8 cellular contexts compared by ENCODE assay signal in the genomic region with DNA sequence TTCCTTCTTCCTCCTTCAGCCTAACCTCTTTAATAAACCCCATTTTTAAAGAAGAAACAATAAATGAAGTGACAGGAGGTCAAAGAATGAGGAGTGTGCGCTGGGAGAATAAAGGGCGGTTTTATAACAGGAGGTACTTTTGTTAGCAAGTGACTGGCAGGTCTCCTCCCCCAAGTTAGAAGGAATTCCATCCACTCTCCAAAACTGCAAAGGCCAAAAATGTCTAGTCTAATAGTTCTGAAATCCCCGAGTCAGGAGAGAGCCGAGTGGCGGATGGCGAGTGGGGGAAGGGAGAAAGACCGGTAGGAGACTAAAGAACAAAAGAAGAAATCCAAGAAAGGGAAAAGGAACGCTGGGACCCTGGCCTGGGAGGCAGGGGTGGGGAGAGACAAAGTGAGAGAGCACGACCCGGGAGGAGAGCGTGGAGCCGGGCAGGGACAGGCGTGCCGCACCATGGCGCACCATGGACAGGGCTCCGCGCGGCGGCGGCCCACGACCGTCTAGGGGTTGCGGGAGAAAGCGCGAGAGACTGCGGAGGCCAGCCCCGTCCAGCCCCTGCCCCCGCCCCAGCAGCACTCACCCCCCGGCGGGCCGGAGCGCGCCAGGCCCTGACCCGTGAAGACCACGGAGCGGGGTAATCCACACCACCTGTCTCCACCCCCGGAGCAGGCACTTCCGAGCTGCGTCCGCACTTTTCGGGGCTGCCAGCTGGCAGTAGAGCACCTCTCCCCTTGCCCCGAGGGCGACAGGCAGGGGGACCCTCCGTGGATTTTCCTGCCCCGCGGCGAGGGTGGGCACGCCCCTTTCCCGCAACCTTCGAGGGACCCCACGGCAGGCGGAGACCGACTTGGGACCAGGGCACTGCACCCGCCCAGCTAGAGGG. TPM values are rescaled to one million over a fixed set of nuclear protein-coding genes. Genes with fewer than 3 reads are reported as not detected.
DNase-seq lines count a peak whose midpoint lies in the region; ATAC-seq and TF ChIP-seq lines count a peak whose summit lies in the region.

No MANE protein-coding gene starts in this region.

- H3K4me3 ChIP-seq in BLaER1 = peak overlapping the region; percentile 75
- peak overlapping the region; percentile 99 for H3K4me3 ChIP-seq in IMR-90 (ENCODE audit: insufficient read depth, low read depth, low read length)
- H3K4me3 ChIP-seq in coronary artery = peak overlapping the region; percentile 93
- H3K4me3 ChIP-seq in right lobe of liver = peak overlapping the region; percentile 74 to 85 (median 81)

- intact Hi-C loops in IMR-90 (cut with micrococcal nuclease) (loop anchor here (5.0 to 10.0 kb wide), 4 partner anchors 63 to 1010 kb away; no protein-coding TSS in a partner anchor), right lobe of liver (cut with DNase I) (loop anchor here in 1 of 2 donors (10.0 kb wide), 1 partner anchor 160 kb away; no protein-coding TSS in a partner anchor)

- H3K4ac ChIP-seq in IMR-90 (ENCODE audit: low read depth, low read length) = no peak overlapping the region; the same call in 1 of the 2 replicates

- ATAC-seq in IMR-90 (ENCODE audit: low read depth) (peak; percentile 30), right lobe of liver (peak; percentile 57 to 66 (median 60)), HG03521 (IDR thresholded peaks at IDR 0.05; ENCODE audit: unreplicated experiment) (no peak), GM21529 (IDR thresholded peaks at IDR 0.05; ENCODE audit: unreplicated experiment) (no peak)

- no peak overlapping the region for H3K56ac ChIP-seq in IMR-90 (ENCODE audit: extremely low read depth, insufficient read depth, low read length)

- in situ Hi-C loops in IMR-90 (cut with MboI; ENCODE audit: low sequenced_read_pairs) = no loop called here

- H3K9ac ChIP-seq in BLaER1 (peak overlapping the region; percentile 48; the same call in 1 of the 2 replicates), IMR-90 (ENCODE audit: low read depth, low read length) (peak overlapping the region; percentile 49; the same call in 1 of the 2 replicates)

- peak overlapping the region; percentile 76 for H2AK9ac ChIP-seq in IMR-90 (replicated peaks; ENCODE audit: low read depth, low read length, poor library complexity)

- peak overlapping the region; percentile 79 for H2AFZ ChIP-seq in IMR-90 (replicated peaks; ENCODE audit: low read length, poor library complexity)

- no peak overlapping the region for H2BK120ac ChIP-seq in IMR-90 (ENCODE audit: low read depth, low read length)

- no peak for TF ChIP-seq POLR2A in IMR-90 (IDR thresholded peaks at IDR 0.05; ENCODE audit: low read depth, low read length)
- TF ChIP-seq POLR2A in right lobe of liver (IDR thresholded peaks at IDR 0.05) = no peak

- H3K27me3 ChIP-seq in BLaER1 = no peaks in the 10 kb centered on the region
- no peaks in the 10 kb centered on the region for H3K27me3 ChIP-seq in IMR-90 (ENCODE audit: control insufficient read depth, insufficient read depth, low read length)
- no peaks in the 10 kb centered on the region for H3K27me3 ChIP-seq in right lobe of liver

- H3K23ac ChIP-seq in IMR-90 (ENCODE audit: low read depth, low read length) = no peak overlapping the region

- dilution Hi-C loops in IMR-90 (cut with HindIII; ENCODE audit: low sequenced_read_pairs, unreplicated experiment) = no loop called here

- no peak overlapping the region for H2BK20ac ChIP-seq in IMR-90 (ENCODE audit: low read depth, low read length)

- H3K4me2 ChIP-seq in BLaER1 (peak overlapping the region; percentile 85), IMR-90 (ENCODE audit: low read depth, low read length) (peak overlapping the region; percentile 60)

- 0 out of 2 replicates have a peak, but pooled peaks cover 4% of the 10 kb centered on the region for H3K4me1 ChIP-seq in BLaER1
- peaks cover 3% of the 10 kb centered on the region; the same call in 1 of the 2 replicates for H3K4me1 ChIP-seq in IMR-90 (ENCODE audit: control insufficient read depth, insufficient read depth, low read length)
- H3K4me1 ChIP-seq in right lobe of liver = peaks cover 0 to 26% (median 6%) of the 10 kb centered on the region in 4 donors

- H3K36me3 ChIP-seq in BLaER1 = no peaks in the 10 kb centered on the region
- H3K36me3 ChIP-seq in IMR-90 (ENCODE audit: control insufficient read depth, insufficient read depth, low read length) = no peaks in the 10 kb centered on the region
- H3K36me3 ChIP-seq in right lobe of liver = no peaks in the 10 kb centered on the region

- 0 out of 2 replicates have a peak, but pooled peaks cover 4% of the 10 kb centered on the region for H3K9me1 ChIP-seq in IMR-90 (ENCODE audit: insufficient read depth, low read length)

- DNase-seq in IMR-90 = peak; percentile 42
- DNase-seq in coronary artery (ENCODE audit: low spot score) = no peak
- peak; percentile 72 to 76 (median 73) for DNase-seq in right lobe of liver
- no peak for DNase-seq in stimulated activated CD4-positive, alpha-beta T cell treated with anti-CD3 and anti-CD28 coated beads, Interleukin-2, amount 100 ng/mL, for 24 hours
- DNase-seq in ureter (ENCODE audit: low spot score) = no peak

- peaks cover 31% of the 10 kb centered on the region for H3K9me3 ChIP-seq in BLaER1
- H3K9me3 ChIP-seq in IMR-90 (ENCODE audit: control insufficient read depth, insufficient read depth, low read length) = no peaks in the 10 kb centered on the region
- no peaks in the 10 kb centered on the region for H3K9me3 ChIP-seq in right lobe of liver

- CTCF ChIA-PET in IMR-90 (lab: Yijun Ruan, JAX) = no interaction called here

- TF ChIP-seq RAD21 in IMR-90 (IDR thresholded peaks at IDR 0.05; ENCODE audit: low read length) = no peak; the same call in none of the 2 replicates

- H3K18ac ChIP-seq in IMR-90 (ENCODE audit: low read depth, low read length) = no peak overlapping the region

- H3K79me1 ChIP-seq in IMR-90 (ENCODE audit: low read depth in 1 of 2, low read length in 2 of 2) = peaks cover 4 to 18% of the 10 kb centered on the region in 2 experiments; a peak in 3 of 4 replicates

- H4K20me1 ChIP-seq in BLaER1 (peaks cover 45% of the 10 kb centered on the region), IMR-90 (ENCODE audit: insufficient read depth, low read length) (peaks cover 22% of the 10 kb centered on the region)

- H4K8ac ChIP-seq in IMR-90 (ENCODE audit: low read depth in 2 of 2, low read length in 2 of 2) = no peak overlapping the region

- H3K14ac ChIP-seq in IMR-90 (replicated peaks; ENCODE audit: low read depth, low read length) = no peak overlapping the region

- no TSS peak for BruUV-seq in IMR-90 (replicated peaks; lab: Mats Ljungman, UMichigan)

- no peak overlapping the region for H2BK15ac ChIP-seq in IMR-90 (ENCODE audit: low read depth, low read length)

- TF ChIP-seq CTCF in IMR-90 (conservative IDR thresholded peaks at IDR 0.05; ENCODE audit: low read depth, low read length) (no peak), coronary artery (IDR thresholded peaks at IDR 0.05) (no peak), right lobe of liver (IDR thresholded peaks at IDR 0.05) (no peak)

- no peak overlapping the region for H4K5ac ChIP-seq in IMR-90 (ENCODE audit: low read depth, low read length)

- H4K91ac ChIP-seq in IMR-90 (ENCODE audit: insufficient read depth, low read depth, low read length) = no peak overlapping the region

- H2BK5ac ChIP-seq in IMR-90 (ENCODE audit: low read depth, low read length, poor library complexity, severe bottlenecking) = no peak overlapping the region

- H3K27ac ChIP-seq in BLaER1 = peak overlapping the region; percentile 12; the same call in 1 of the 2 replicates
- H3K27ac ChIP-seq in IMR-90 (ENCODE audit: insufficient read depth, low read length) = no peak overlapping the region
- H3K27ac ChIP-seq in coronary artery = peak overlapping the region; percentile 79 to 94
- peak overlapping the region; percentile 63 to 83 (median 82) for H3K27ac ChIP-seq in right lobe of liver

- WGBS in IMR-90 (ENCODE audit: extremely low coverage in 2 of 2, insufficient read length in 1 of 2), 2 experiments = 2% methylated on average over 10 of the region's 54 CpGs; no CpG with 5 or more reads in 1 of the 2 experiments
- WGBS in right lobe of liver (ENCODE audit: insufficient coverage, low coverage, low lambda C conversion rate, missing lambda C conversion rate) = under 1% methylated on average over 15 of the region's 54 CpGs

- H2AK5ac ChIP-seq in IMR-90 (ENCODE audit: low read depth, low read length) = no peak overlapping the region

- POLR2A ChIA-PET in IMR-90 (lab: Charles Lee; ENCODE audit: unreplicated experiment) = no interaction called here

TF ChIP-seq in IMR-90, 13 proteins besides CTCF, POLR2A, EP300 and RAD21:
- TF ChIP-seq MXI1 (IDR thresholded peaks at IDR 0.05; ENCODE audit: borderline replicate concordance, low read depth, low read length) (peak; percentile 94), RCOR1 (IDR thresholded peaks at IDR 0.05; ENCODE audit: insufficient replicate concordance, low read length) (no peak), BHLHE40 (IDR thresholded peaks at IDR 0.05; ENCODE audit: low read depth, low read length) (peak; percentile 20; the same call in 1 of the 2 replicates), MAZ (IDR thresholded peaks at IDR 0.05; ENCODE audit: borderline replicate concordance, low read depth, low read length) (no peak), CHD1 (IDR thresholded peaks at IDR 0.05; ENCODE audit: low read depth, low read length) (no peak)
- TF ChIP-seq, protein P1, sequence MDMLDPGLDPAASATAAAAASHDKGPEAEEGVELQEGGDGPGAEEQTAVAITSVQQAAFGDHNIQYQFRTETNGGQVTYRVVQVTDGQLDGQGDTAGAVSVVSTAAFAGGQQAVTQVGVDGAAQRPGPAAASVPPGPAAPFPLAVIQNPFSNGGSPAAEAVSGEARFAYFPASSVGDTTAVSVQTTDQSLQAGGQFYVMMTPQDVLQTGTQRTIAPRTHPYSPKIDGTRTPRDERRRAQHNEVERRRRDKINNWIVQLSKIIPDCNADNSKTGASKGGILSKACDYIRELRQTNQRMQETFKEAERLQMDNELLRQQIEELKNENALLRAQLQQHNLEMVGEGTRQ (IDR thresholded peaks at IDR 0.05; ENCODE audit: low read depth, low read length) = no peak

RNA-seq across cellular contexts. Expression of gene CDH2, which starts 1.6 kb away (rescaled TPM):
- 105 and 111 TPM in 2 replicates for total RNA-seq in IMR-90 (2012; rRNA removed)
- 53.3 and 55.6 TPM in 2 replicates for polyA plus RNA-seq in IMR-90 (2012; rRNA removed)
- polyA plus RNA-seq in IMR-90 (2012; cell fraction: cytosol; rRNA removed) = 14.4 and 20.4 TPM in 2 replicates
- 5.2 and 17.4 TPM in 2 replicates for polyA plus RNA-seq in IMR-90 (2012; cell fraction: nucleus; rRNA removed; ENCODE audit: low replicate concordance)
- 10 to 100 TPM; 32.3 to 46.8 (median 35.8) TPM for total RNA-seq in right lobe of liver
- total RNA-seq in ureter = 0.16 TPM

Comparison
In these comparisons a context has a peak if more than half of its experiments do, and no peak if none do; other contexts are left out.
1. ATAC-seq: peak in IMR-90 (single experiment) and right lobe of liver (4 of 4); none in HG03521 (single experiment) and GM21529 (single experiment).
2. DNase-seq: peak in IMR-90 (single experiment) and right lobe of liver (3 of 3); none in coronary artery (single experiment), stimulated activated CD4-positive, alpha-beta T cell treated with anti-CD3 and anti-CD28 coated beads, Interleukin-2, amount 100 ng/mL, for 24 hours (0 of 2) and ureter (single experiment).
3. RNA of gene CDH2, which starts 1.6 kb away (total RNA-seq): 105 to 111 TPM in IMR-90 and 32.3 to 46.8 TPM in right lobe of liver; 0.16 TPM in ureter (single experiment); every median in the first group is over 10 times any median in the second.
4. Peak in every context shown above with its lines, with median percentiles within 50 percentile points of each other: H3K4me3 ChIP-seq.